ENCODE assay signal across 8 cellular contexts in genomic region chr7:131071786-131072504, GRCh38.
A peak's percentile ranks its signal among the peaks of the same experiment; 100 is the strongest.
DNase-seq lines count a peak whose midpoint lies in the region; ATAC-seq, FAIRE-seq and TF ChIP-seq lines count a peak whose summit lies in the region.

No MANE protein-coding gene starts in this region.

- 76% methylated on average over 10 of the region's 10 CpGs for WGBS in A549 (ENCODE audit: missing lambda C conversion rate)

- no peak for TF ChIP-seq EP300 in A549 (IDR thresholded peaks at IDR 0.05)

- peaks cover 40% of the 10 kb centered on the region for H3K4me1 Mint-ChIP-seq in GM23338
- H3K4me1 Mint-ChIP-seq in neural crest cell: peaks cover 10% of the 10 kb centered on the region

- POLR2A ChIA-PET in A549 (lab: Yijun Ruan, JAX): no interaction called here

- CTCF ChIA-PET in A549 (lab: Yijun Ruan, JAX): interaction anchor here (0.8 to 1.4 kb wide), 2 partner anchors 18 to 354 kb away, joined by 3 to 4 read pairs; no protein-coding TSS in a partner anchor

- H3K4me2 ChIP-seq in A549: 0 out of 3 replicates have a peak overlapping the region, but pooled peaks have one; percentile 11
- H3K4me2 ChIP-seq in GM23338: no peak overlapping the region

- peaks cover 4% of the 10 kb centered on the region; the same call in 1 of the 3 replicates for H3K9me3 Mint-ChIP-seq in GM23338
- no peaks in the 10 kb centered on the region for H3K9me3 Mint-ChIP-seq in neural crest cell

- no peak for TF ChIP-seq POLR2A in A549 (IDR thresholded peaks at IDR 0.05; ENCODE audit: low read length)
- no peak for TF ChIP-seq POLR2A in GM18505 (IDR thresholded peaks at IDR 0.05; ENCODE audit: borderline replicate concordance, extremely low read depth, insufficient read depth, insufficient read length)

- peak; percentile 26 to 30; a peak in 3 of 5 replicates for TF ChIP-seq RAD21 in A549 (conservative IDR thresholded peaks at IDR 0.05 in 1 of 2, IDR thresholded peaks at IDR 0.05 in 1 of 2)

- peak in 1 of 2 experiments; percentile 46 for DNase-seq in A549 (ENCODE audit: low read depth in 1 of 2, low spot score in 1 of 2)
- peak; percentile 56 for DNase-seq in GM23338 (ENCODE audit: low spot score)
- DNase-seq in SJSA1 (ENCODE audit: low read depth in 1 of 2, low spot score in 2 of 2): peak; percentile 78 to 88
- no peak for DNase-seq in neural crest cell (ENCODE audit: low read depth, low spot score)
- no peak for DNase-seq in AG20443 (ENCODE audit: low spot score)

- ATAC-seq in A549 (no peak), GM23338 (no peak), GM18505 (IDR thresholded peaks at IDR 0.05; ENCODE audit: unreplicated experiment) (no peak), HG03342 (IDR thresholded peaks at IDR 0.05; ENCODE audit: unreplicated experiment) (no peak)

- H3K4me3 Mint-ChIP-seq in GM23338 (no peak overlapping the region), neural crest cell (no peak overlapping the region)

- H4K20me1 ChIP-seq in GM23338 (replicated peaks; ENCODE audit: insufficient read depth): 0 out of 2 replicates have a peak, but pooled peaks cover 3% of the 10 kb centered on the region

- H3K36me3 Mint-ChIP-seq in GM23338 (ENCODE audit: low read depth): peaks cover 36% of the 10 kb centered on the region
- no peaks in the 10 kb centered on the region for H3K36me3 Mint-ChIP-seq in neural crest cell (ENCODE audit: low read depth)

- H3K27me3 ChIP-seq in GM23338 (ENCODE audit: insufficient read depth) (no peaks in the 10 kb centered on the region), SJSA1 (replicated peaks) (no peaks in the 10 kb centered on the region)

- H3F3A ChIP-seq in GM23338 (replicated peaks; ENCODE audit: low read depth): no peaks in the 10 kb centered on the region

- TF ChIP-seq CTCF in A549 (IDR thresholded peaks at IDR 0.05) (peak; percentile 46), GM23338 (conservative IDR thresholded peaks at IDR 0.05; ENCODE audit: low read depth in 2 of 2) (peak in 1 of 2 experiments; percentile 53; a peak in 3 of 4 replicates), neural crest cell (conservative IDR thresholded peaks at IDR 0.05) (peak; percentile 60)

- peaks cover 14% of the 10 kb centered on the region for H3K79me2 ChIP-seq in GM23338 (replicated peaks; ENCODE audit: insufficient read depth)

- H3K27me3 Mint-ChIP-seq in GM23338 (ENCODE audit: insufficient read depth, low read depth, poor library complexity) (peaks cover 8% of the 10 kb centered on the region), neural crest cell (ENCODE audit: low read depth) (no peaks in the 10 kb centered on the region)

- H3K27ac ChIP-seq in A549 (peak overlapping the region in 1 of 2 experiments; percentile 60; a peak in 3 of 6 replicates), GM23338 (ENCODE audit: low read depth) (no peak overlapping the region), SJSA1 (peak overlapping the region; percentile 79)

- H3K36me3 ChIP-seq in GM23338 (ENCODE audit: insufficient read depth) (no peaks in the 10 kb centered on the region), SJSA1 (no peaks in the 10 kb centered on the region)

- H2AFZ ChIP-seq in GM23338: no peak overlapping the region

- H3K4me1 ChIP-seq in A549 (peaks cover 50% of the 10 kb centered on the region), GM23338 (ENCODE audit: insufficient read depth) (peaks cover 19% of the 10 kb centered on the region), SJSA1 (replicated peaks) (peaks cover 39% of the 10 kb centered on the region)

- FAIRE-seq in A549 (lab: Jason Lieb, UNC) (no peak), endometrium (lab: Jason Lieb, UNC) (peak; percentile 91)

- H3K9me3 ChIP-seq in A549 (no peaks in the 10 kb centered on the region), SJSA1 (replicated peaks) (no peaks in the 10 kb centered on the region)

- no peaks in the 10 kb centered on the region for H3K9me2 ChIP-seq in GM23338 (ENCODE audit: insufficient read depth)

- H3K27ac Mint-ChIP-seq in GM23338 (no peak overlapping the region), neural crest cell (ENCODE audit: unreplicated experiment) (no peak overlapping the region)

- H3K4me3 ChIP-seq in A549: no peak overlapping the region
- H3K4me3 ChIP-seq in GM23338: no peak overlapping the region
- peak overlapping the region; percentile 28 for H3K4me3 ChIP-seq in SJSA1

TF ChIP-seq in A549, 52 proteins besides CTCF, POLR2A, EP300 and RAD21:
- TF ChIP-seq ZSCAN20 (CRISPR knock-in tag; IDR thresholded peaks at IDR 0.05) (no peak), TFCP2L1 (CRISPR knock-in tag; IDR thresholded peaks at IDR 0.05) (no peak), PHF8 (IDR thresholded peaks at IDR 0.05; ENCODE audit: borderline replicate concordance, low read depth) (no peak), SMC3 (IDR thresholded peaks at IDR 0.05) (peak; percentile 41; the same call in 2 of the 3 replicates)

TF ChIP-seq in GM23338, 12 proteins besides CTCF, POLR2A, EP300 and RAD21:
- no peak for TF ChIP-seq ZNF331 (CRISPR knock-in tag; IDR thresholded peaks at IDR 0.05; ENCODE audit: low read depth)
- no peak for TF ChIP-seq CREB1 (CRISPR knock-in tag; IDR thresholded peaks at IDR 0.05; ENCODE audit: low read depth)
TF ChIP-seq in GM23338: peak in this region for 0.

Comparison
In these comparisons a context has a peak if more than half of its experiments do, and no peak if none do; other contexts are left out.
1. DNase-seq: peak in GM23338 (single experiment) and SJSA1 (2 of 2); none in neural crest cell (single experiment) and AG20443 (single experiment).